In genomic region chr11:68350759-68351449, GRCh38 we compare ENCODE assay signal across 1 cellular context.
TF ChIP-seq lines count a peak whose summit lies in the region.

No MANE protein-coding gene starts in this region.

TF ChIP-seq in WTC11, 78 proteins besides CTCF, POLR2A, EP300 and RAD21 (continued from another document):
- TF ChIP-seq, protein P1, sequence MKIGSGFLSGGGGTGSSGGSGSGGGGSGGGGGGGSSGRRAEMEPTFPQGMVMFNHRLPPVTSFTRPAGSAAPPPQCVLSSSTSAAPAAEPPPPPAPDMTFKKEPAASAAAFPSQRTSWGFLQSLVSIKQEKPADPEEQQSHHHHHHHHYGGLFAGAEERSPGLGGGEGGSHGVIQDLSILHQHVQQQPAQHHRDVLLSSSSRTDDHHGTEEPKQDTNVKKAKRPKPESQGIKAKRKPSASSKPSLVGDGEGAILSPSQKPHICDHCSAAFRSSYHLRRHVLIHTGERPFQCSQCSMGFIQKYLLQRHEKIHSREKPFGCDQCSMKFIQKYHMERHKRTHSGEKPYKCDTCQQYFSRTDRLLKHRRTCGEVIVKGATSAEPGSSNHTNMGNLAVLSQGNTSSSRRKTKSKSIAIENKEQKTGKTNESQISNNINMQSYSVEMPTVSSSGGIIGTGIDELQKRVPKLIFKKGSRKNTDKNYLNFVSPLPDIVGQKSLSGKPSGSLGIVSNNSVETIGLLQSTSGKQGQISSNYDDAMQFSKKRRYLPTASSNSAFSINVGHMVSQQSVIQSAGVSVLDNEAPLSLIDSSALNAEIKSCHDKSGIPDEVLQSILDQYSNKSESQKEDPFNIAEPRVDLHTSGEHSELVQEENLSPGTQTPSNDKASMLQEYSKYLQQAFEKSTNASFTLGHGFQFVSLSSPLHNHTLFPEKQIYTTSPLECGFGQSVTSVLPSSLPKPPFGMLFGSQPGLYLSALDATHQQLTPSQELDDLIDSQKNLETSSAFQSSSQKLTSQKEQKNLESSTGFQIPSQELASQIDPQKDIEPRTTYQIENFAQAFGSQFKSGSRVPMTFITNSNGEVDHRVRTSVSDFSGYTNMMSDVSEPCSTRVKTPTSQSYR (CRISPR knock-in tag; IDR thresholded peaks at IDR 0.05), result no peak
- TF ChIP-seq, protein P2, sequence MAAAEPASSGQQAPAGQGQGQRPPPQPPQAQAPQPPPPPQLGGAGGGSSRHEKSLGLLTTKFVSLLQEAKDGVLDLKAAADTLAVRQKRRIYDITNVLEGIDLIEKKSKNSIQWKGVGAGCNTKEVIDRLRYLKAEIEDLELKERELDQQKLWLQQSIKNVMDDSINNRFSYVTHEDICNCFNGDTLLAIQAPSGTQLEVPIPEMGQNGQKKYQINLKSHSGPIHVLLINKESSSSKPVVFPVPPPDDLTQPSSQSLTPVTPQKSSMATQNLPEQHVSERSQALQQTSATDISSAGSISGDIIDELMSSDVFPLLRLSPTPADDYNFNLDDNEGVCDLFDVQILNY (CRISPR knock-in tag; IDR thresholded peaks at IDR 0.05), result no peak
- TF ChIP-seq, protein P3, sequence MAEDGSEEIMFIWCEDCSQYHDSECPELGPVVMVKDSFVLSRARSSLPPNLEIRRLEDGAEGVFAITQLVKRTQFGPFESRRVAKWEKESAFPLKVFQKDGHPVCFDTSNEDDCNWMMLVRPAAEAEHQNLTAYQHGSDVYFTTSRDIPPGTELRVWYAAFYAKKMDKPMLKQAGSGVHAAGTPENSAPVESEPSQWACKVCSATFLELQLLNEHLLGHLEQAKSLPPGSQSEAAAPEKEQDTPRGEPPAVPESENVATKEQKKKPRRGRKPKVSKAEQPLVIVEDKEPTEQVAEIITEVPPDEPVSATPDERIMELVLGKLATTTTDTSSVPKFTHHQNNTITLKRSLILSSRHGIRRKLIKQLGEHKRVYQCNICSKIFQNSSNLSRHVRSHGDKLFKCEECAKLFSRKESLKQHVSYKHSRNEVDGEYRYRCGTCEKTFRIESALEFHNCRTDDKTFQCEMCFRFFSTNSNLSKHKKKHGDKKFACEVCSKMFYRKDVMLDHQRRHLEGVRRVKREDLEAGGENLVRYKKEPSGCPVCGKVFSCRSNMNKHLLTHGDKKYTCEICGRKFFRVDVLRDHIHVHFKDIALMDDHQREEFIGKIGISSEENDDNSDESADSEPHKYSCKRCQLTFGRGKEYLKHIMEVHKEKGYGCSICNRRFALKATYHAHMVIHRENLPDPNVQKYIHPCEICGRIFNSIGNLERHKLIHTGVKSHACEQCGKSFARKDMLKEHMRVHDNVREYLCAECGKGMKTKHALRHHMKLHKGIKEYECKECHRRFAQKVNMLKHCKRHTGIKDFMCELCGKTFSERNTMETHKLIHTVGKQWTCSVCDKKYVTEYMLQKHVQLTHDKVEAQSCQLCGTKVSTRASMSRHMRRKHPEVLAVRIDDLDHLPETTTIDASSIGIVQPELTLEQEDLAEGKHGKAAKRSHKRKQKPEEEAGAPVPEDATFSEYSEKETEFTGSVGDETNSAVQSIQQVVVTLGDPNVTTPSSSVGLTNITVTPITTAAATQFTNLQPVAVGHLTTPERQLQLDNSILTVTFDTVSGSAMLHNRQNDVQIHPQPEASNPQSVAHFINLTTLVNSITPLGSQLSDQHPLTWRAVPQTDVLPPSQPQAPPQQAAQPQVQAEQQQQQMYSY (CRISPR knock-in tag; IDR thresholded peaks at IDR 0.05), result no peak
- TF ChIP-seq OVOL2 (CRISPR knock-in tag; IDR thresholded peaks at IDR 0.05; ENCODE audit: borderline replicate concordance) (no peak), STAT6 (CRISPR knock-in tag; conservative IDR thresholded peaks at IDR 0.05; ENCODE audit: low read depth) (no peak), GRHL2 (CRISPR knock-in tag; IDR thresholded peaks at IDR 0.05; ENCODE audit: insufficient replicate concordance, severe bottlenecking) (no peak), PRRX2 (CRISPR knock-in tag; IDR thresholded peaks at IDR 0.05) (no peak), ERG (CRISPR knock-in tag; IDR thresholded peaks at IDR 0.05) (no peak), CREM (CRISPR knock-in tag; IDR thresholded peaks at IDR 0.05) (no peak), NR3C1 (CRISPR knock-in tag; conservative IDR thresholded peaks at IDR 0.05; ENCODE audit: low read depth) (no peak), ZNF232 (CRISPR knock-in tag; IDR thresholded peaks at IDR 0.05) (no peak)
- TF ChIP-seq, protein P4, sequence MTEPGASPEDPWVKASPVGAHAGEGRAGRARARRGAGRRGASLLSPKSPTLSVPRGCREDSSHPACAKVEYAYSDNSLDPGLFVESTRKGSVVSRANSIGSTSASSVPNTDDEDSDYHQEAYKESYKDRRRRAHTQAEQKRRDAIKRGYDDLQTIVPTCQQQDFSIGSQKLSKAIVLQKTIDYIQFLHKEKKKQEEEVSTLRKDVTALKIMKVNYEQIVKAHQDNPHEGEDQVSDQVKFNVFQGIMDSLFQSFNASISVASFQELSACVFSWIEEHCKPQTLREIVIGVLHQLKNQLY (CRISPR knock-in tag; IDR thresholded peaks at IDR 0.05), result no peak
- TF ChIP-seq, protein P5, sequence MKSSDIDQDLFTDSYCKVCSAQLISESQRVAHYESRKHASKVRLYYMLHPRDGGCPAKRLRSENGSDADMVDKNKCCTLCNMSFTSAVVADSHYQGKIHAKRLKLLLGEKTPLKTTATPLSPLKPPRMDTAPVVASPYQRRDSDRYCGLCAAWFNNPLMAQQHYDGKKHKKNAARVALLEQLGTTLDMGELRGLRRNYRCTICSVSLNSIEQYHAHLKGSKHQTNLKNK (CRISPR knock-in tag; IDR thresholded peaks at IDR 0.05), result no peak
